Comparison of ENCODE assay signal across 9 cellular contexts in the genomic region with DNA sequence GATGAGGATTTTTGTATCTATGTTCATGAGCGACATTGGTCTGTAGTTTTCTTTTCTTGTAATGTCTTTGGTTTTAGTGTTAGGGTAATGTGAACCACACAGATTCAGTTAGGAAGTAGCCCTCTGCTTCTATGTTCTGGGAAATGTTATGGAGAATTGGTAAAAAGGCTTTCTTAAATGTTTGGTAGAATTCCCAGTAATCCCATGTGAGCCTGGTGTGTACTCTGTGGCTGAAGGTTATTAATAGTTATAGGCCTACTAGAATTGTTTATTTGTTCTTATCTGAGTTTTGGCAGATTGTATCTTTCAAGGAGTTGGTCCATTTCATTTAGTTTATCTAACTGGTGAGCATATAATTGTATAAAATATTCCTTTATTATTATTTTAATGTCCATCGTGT.
"Had no signal": no experiment of that assay in that cellular context is flagged by ENCODE, and none has a peak within 500 bp of the region (broad histone marks: within the 10 kb centered on the region; RNA-seq: fewer than 3 reads in every experiment).

No MANE protein-coding gene starts in this region.

- H3K4me1 ChIP-seq: HAP-1 had no signal

- H3K9ac ChIP-seq: GM23248 had no signal

- ATAC-seq: GM23338, HCT116 had no signal

- DNase-seq: GM23248, GOT3, H7, H9, HCEC 1CT, HFFc6 had no signal

- H3K27ac ChIP-seq: GM23248 had no signal

- H3K36me3 ChIP-seq: HAP-1 had no signal

- H3K4me2 ChIP-seq: GM23338 had no signal

- H2AFZ ChIP-seq: GM23248, GM23338 had no signal

- H3K9me3 ChIP-seq: HAP-1 had no signal

- H3K4me3 ChIP-seq: GM23248, GM23338, HAP-1 had no signal
